ENCODE assay signal across 33 cellular contexts in the genomic region with DNA sequence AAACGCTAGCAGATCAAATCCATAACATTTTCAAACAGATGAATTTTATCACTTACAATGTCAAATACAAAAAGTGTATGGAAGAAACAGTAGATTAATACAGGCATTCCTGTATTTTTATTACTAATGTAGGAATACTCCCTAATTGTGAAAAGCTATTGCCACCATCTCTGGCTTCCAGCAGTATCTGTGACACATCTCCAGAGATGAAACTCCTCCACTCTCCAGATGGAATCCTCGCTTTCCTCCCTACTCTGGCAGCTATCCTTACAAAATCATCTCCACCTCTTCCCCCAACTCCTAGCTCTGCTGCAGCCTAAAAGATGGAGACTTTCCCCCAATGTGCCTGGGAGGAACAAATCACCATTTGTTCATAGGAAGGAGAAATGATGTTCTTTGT.
"Had no signal": no experiment of that assay in that cellular context is flagged by ENCODE, and none has a peak within 500 bp of the region (broad histone marks: within the 10 kb centered on the region; RNA-seq: fewer than 3 reads in every experiment).

No MANE protein-coding gene starts in this region.

- H3K36me3 ChIP-seq: brain microvascular endothelial cell, WERI-Rb-1 had no signal

- FAIRE-seq: astrocyte, bronchial epithelial cell, colon had no signal

- H3K9me3 Mint-ChIP-seq: activated CD4-positive, alpha-beta memory T cell treated with anti-CD3 and anti-CD28 coated beads for 36 hours; activated CD4-positive, alpha-beta T cell treated with anti-CD3 and anti-CD28 coated beads, Interleukin-2, amount 10 ng/mL, durations not matched to agents 24 days and 14 days; activated naive CD4-positive, alpha-beta T cell treated with anti-CD3 and anti-CD28 coated beads, Interleukin-2, amount 10 ng/mL, durations not matched to agents 7 days and 5 days; activated naive CD4-positive, alpha-beta T cell treated with anti-CD3 and anti-CD28 coated beads, Interleukin-2, amount 50 U/mL, for 72 hours; activated naive CD8-positive, alpha-beta T cell treated with anti-CD3 and anti-CD28 coated beads, Interleukin-2, amount 10 ng/mL, durations not matched to agents 7 days and 5 days; activated T-cell treated with anti-CD3 and anti-CD28 coated beads, Interleukin-2, amount 50 U/mL, for 72 hours; central memory CD8-positive, alpha-beta T cell; effector memory CD8-positive, alpha-beta T cell; T-helper 2 cell treated with Interferon-gamma antibody and Interleukin-4, amounts not matched to agents 5 μg/mL and 100 μg/mL, for 36 hours had no signal

- H3K4me1 ChIP-seq: gastroesophageal sphincter, heart right ventricle had no signal

- H3K4me3 Mint-ChIP-seq: activated CD4-positive, alpha-beta memory T cell treated with anti-CD3 and anti-CD28 coated beads for 36 hours; activated CD4-positive, alpha-beta T cell treated with anti-CD3 and anti-CD28 coated beads for 36 hours; activated CD4-positive, alpha-beta T cell treated with anti-CD3 and anti-CD28 coated beads, Interleukin-2, amount 10 ng/mL, durations not matched to agents 24 days and 14 days; activated CD8-positive, alpha-beta memory T cell treated with anti-CD3 and anti-CD28 coated beads, Interleukin-2, amount 10 ng/mL, durations not matched to agents 7 days and 5 days; activated CD8-positive, alpha-beta T cell treated with anti-CD3 and anti-CD28 coated beads, Interleukin-2, amount 10 ng/mL, durations not matched to agents 7 days and 5 days; activated naive CD4-positive, alpha-beta T cell treated with anti-CD3 and anti-CD28 coated beads, Interleukin-2, amount 10 ng/mL, durations not matched to agents 7 days and 5 days; activated naive CD8-positive, alpha-beta T cell treated with anti-CD3 and anti-CD28 coated beads, Interleukin-2, amount 10 ng/mL, durations not matched to agents 7 days and 5 days; activated T-cell treated with anti-CD3 and anti-CD28 coated beads, Interleukin-2, amount 50 U/mL, for 72 hours; central memory CD8-positive, alpha-beta T cell; effector memory CD8-positive, alpha-beta T cell; T-helper 17 cell; T-helper 2 cell treated with Interferon-gamma antibody and Interleukin-4, amounts not matched to agents 5 μg/mL and 100 μg/mL, for 36 hours had no signal

- H3K36me3 Mint-ChIP-seq: activated CD8-positive, alpha-beta memory T cell treated with anti-CD3 and anti-CD28 coated beads, Interleukin-2, amount 10 ng/mL, durations not matched to agents 7 days and 5 days had no signal

- H3K27ac Mint-ChIP-seq: activated CD4-positive, alpha-beta memory T cell treated with anti-CD3 and anti-CD28 coated beads for 36 hours; activated CD4-positive, alpha-beta T cell treated with anti-CD3 and anti-CD28 coated beads for 36 hours; activated CD4-positive, alpha-beta T cell treated with anti-CD3 and anti-CD28 coated beads, Interleukin-2, amount 10 ng/mL, durations not matched to agents 24 days and 14 days; activated CD8-positive, alpha-beta memory T cell treated with anti-CD3 and anti-CD28 coated beads, Interleukin-2, amount 10 ng/mL, durations not matched to agents 7 days and 5 days; activated CD8-positive, alpha-beta T cell treated with anti-CD3 and anti-CD28 coated beads, Interleukin-2, amount 10 ng/mL, durations not matched to agents 7 days and 5 days; activated naive CD4-positive, alpha-beta T cell treated with anti-CD3 and anti-CD28 coated beads, Interleukin-2, amount 10 ng/mL, durations not matched to agents 7 days and 5 days; activated naive CD8-positive, alpha-beta T cell treated with anti-CD3 and anti-CD28 coated beads, Interleukin-2, amount 10 ng/mL, durations not matched to agents 7 days and 5 days; activated T-cell treated with anti-CD3 and anti-CD28 coated beads, Interleukin-2, amount 50 U/mL, for 72 hours; effector memory CD8-positive, alpha-beta T cell; T-helper 17 cell; T-helper 2 cell treated with Interferon-gamma antibody and Interleukin-4, amounts not matched to agents 5 μg/mL and 100 μg/mL, for 36 hours had no signal

- H3K27me3 ChIP-seq: brain microvascular endothelial cell, esophagus muscularis mucosa, gastroesophageal sphincter, heart right ventricle had no signal

- H3K27ac ChIP-seq: brain microvascular endothelial cell, esophagus muscularis mucosa, gastroesophageal sphincter, heart right ventricle, WERI-Rb-1 had no signal

- DNase-seq: activated CD4-positive, alpha-beta memory T cell treated with anti-CD3 and anti-CD28 coated beads for 36 hours; activated CD4-positive, alpha-beta T cell treated with anti-CD3 and anti-CD28 coated beads for 36 hours; activated CD4-positive, alpha-beta T cell treated with anti-CD3 and anti-CD28 coated beads, Interleukin-2, amount 10 ng/mL, durations not matched to agents 24 days and 14 days; activated CD4-positive, CD25-positive, alpha-beta regulatory T cell; activated CD4-positive, CD25-positive, alpha-beta regulatory T cell treated with anti-CD3 and anti-CD28 coated beads, Interleukin-2, amount 50 U/mL, for 72 hours; activated CD8-positive, alpha-beta memory T cell treated with anti-CD3 and anti-CD28 coated beads, Interleukin-2, amount 10 ng/mL, durations not matched to agents 7 days and 5 days; activated CD8-positive, alpha-beta memory T cell treated with anti-CD3 and anti-CD28 coated beads, Interleukin-2, amount 50 U/mL, for 4 hours; activated CD8-positive, alpha-beta T cell treated with anti-CD3 and anti-CD28 coated beads, Interleukin-2, amount 10 ng/mL, durations not matched to agents 7 days and 5 days; activated gamma-delta T cell; activated naive CD4-positive, alpha-beta T cell; activated naive CD4-positive, alpha-beta T cell treated with anti-CD3 and anti-CD28 coated beads, Interleukin-2, amount 10 ng/mL, durations not matched to agents 7 days and 5 days; activated naive CD8-positive, alpha-beta T cell treated with anti-CD3 and anti-CD28 coated beads, Interleukin-2, amount 10 ng/mL, durations not matched to agents 7 days and 5 days; activated T-cell treated with anti-CD3 and anti-CD28 coated beads, Interleukin-2, amount 50 U/mL, for 1 hour; activated T-cell treated with anti-CD3 and anti-CD28 coated beads, Interleukin-2, amount 50 U/mL, for 72 hours; brain microvascular endothelial cell; cortex of kidney; dermis blood vessel endothelial cell; effector CD4-positive, alpha-beta T cell; effector memory CD8-positive, alpha-beta T cell; foreskin melanocyte; heart right ventricle; T-helper 1 cell; T-helper 17 cell; T1000; WERI-Rb-1 had no signal

- H3K9me3 ChIP-seq: esophagus muscularis mucosa, gastroesophageal sphincter, heart right ventricle had no signal

- H3K4me3 ChIP-seq: esophagus muscularis mucosa, gastroesophageal sphincter, heart right ventricle had no signal

- ATAC-seq: activated CD4-positive, alpha-beta T cell treated with anti-CD3 and anti-CD28 coated beads for 36 hours; activated CD8-positive, alpha-beta memory T cell treated with anti-CD3 and anti-CD28 coated beads, Interleukin-2, amount 10 ng/mL, durations not matched to agents 7 days and 5 days; activated CD8-positive, alpha-beta T cell treated with anti-CD3 and anti-CD28 coated beads, Interleukin-2, amount 10 ng/mL, durations not matched to agents 7 days and 5 days; activated naive CD4-positive, alpha-beta T cell treated with anti-CD3 and anti-CD28 coated beads, Interleukin-2, amount 50 U/mL, for 72 hours; activated T-cell treated with anti-CD3 and anti-CD28 coated beads, Interleukin-2, amount 50 U/mL, for 72 hours; effector memory CD8-positive, alpha-beta T cell; gastroesophageal sphincter; heart right ventricle; T-helper 17 cell had no signal

- H3K27me3 Mint-ChIP-seq: activated CD4-positive, alpha-beta memory T cell treated with anti-CD3 and anti-CD28 coated beads for 36 hours; activated CD4-positive, alpha-beta T cell treated with anti-CD3 and anti-CD28 coated beads for 36 hours; activated CD4-positive, alpha-beta T cell treated with anti-CD3 and anti-CD28 coated beads, Interleukin-2, amount 10 ng/mL, durations not matched to agents 24 days and 14 days; activated CD8-positive, alpha-beta memory T cell treated with anti-CD3 and anti-CD28 coated beads, Interleukin-2, amount 10 ng/mL, durations not matched to agents 7 days and 5 days; activated naive CD4-positive, alpha-beta T cell treated with anti-CD3 and anti-CD28 coated beads, Interleukin-2, amount 10 ng/mL, durations not matched to agents 7 days and 5 days; activated naive CD8-positive, alpha-beta T cell treated with anti-CD3 and anti-CD28 coated beads, Interleukin-2, amount 10 ng/mL, durations not matched to agents 7 days and 5 days; central memory CD8-positive, alpha-beta T cell; effector memory CD8-positive, alpha-beta T cell; T-helper 17 cell had no signal

- H3K4me1 Mint-ChIP-seq: activated CD4-positive, alpha-beta T cell treated with anti-CD3 and anti-CD28 coated beads for 36 hours; activated CD4-positive, alpha-beta T cell treated with anti-CD3 and anti-CD28 coated beads, Interleukin-2, amount 10 ng/mL, durations not matched to agents 24 days and 14 days; activated CD8-positive, alpha-beta memory T cell treated with anti-CD3 and anti-CD28 coated beads, Interleukin-2, amount 10 ng/mL, durations not matched to agents 7 days and 5 days; activated naive CD4-positive, alpha-beta T cell treated with anti-CD3 and anti-CD28 coated beads, Interleukin-2, amount 10 ng/mL, durations not matched to agents 7 days and 5 days; activated naive CD8-positive, alpha-beta T cell treated with anti-CD3 and anti-CD28 coated beads, Interleukin-2, amount 10 ng/mL, durations not matched to agents 7 days and 5 days; central memory CD8-positive, alpha-beta T cell had no signal
